10 cellular contexts compared by ENCODE assay signal in genomic region chr7:159012353-159013069, GRCh38.
DNase-seq lines count a peak whose midpoint lies in the region; TF ChIP-seq lines count a peak whose summit lies in the region.
"Had no signal": no experiment of that assay in that cellular context is flagged by ENCODE, and none has a peak within 500 bp of the region (broad histone marks: within the 10 kb centered on the region; RNA-seq: fewer than 3 reads in every experiment).

No MANE protein-coding gene starts in this region.

- 27% methylated on average over 12 of the region's 12 CpGs for WGBS in urinary bladder
- 76% methylated on average over 12 of the region's 12 CpGs for WGBS in smooth muscle cell (ENCODE audit: low lambda C conversion rate)

- H3K9ac ChIP-seq in smooth muscle cell (ENCODE audit: low read depth) = no peak overlapping the region

- H3K4me2 ChIP-seq in smooth muscle cell = no peak overlapping the region

- H3K36me3 ChIP-seq in urinary bladder (ENCODE audit: insufficient read depth) = no peaks in the 10 kb centered on the region
- no peaks in the 10 kb centered on the region for H3K36me3 ChIP-seq in smooth muscle cell (ENCODE audit: low read depth)
- H3K36me3 ChIP-seq: ovary had no signal

- H3K27me3 ChIP-seq in smooth muscle cell (ENCODE audit: low read depth) = no peaks in the 10 kb centered on the region
- H3K27me3 ChIP-seq: ovary had no signal

- no peaks in the 10 kb centered on the region for H3F3A ChIP-seq in smooth muscle cell (ENCODE audit: low read depth)

- no peaks in the 10 kb centered on the region for H4K20me1 ChIP-seq in smooth muscle cell (ENCODE audit: low read depth)

- TF ChIP-seq CTCF in smooth muscle cell (IDR thresholded peaks at IDR 0.05; ENCODE audit: borderline replicate concordance, insufficient read depth, poor library complexity, severe bottlenecking) = no peak

- DNase-seq in NCI-H748 (lab: John Stamatoyannopoulos, UW; ENCODE audit: unreplicated experiment) (peak; percentile 44), NCI-H748 treated with DMSO at 0.1 percent for 48 hours (lab: John Stamatoyannopoulos, UW) (no peak), dermis blood vessel endothelial cell (peak; percentile 10), midbrain (lab: John Stamatoyannopoulos, UW) (peak; percentile 68), smooth muscle cell (lab: John Stamatoyannopoulos, UW; ENCODE audit: unreplicated experiment) (no peak), GF-D8 (lab: John Stamatoyannopoulos, UW) (no peak)
- DNase-seq in stimulated activated CD4-positive, alpha-beta T cell treated with anti-CD3 and anti-CD28 coated beads, Interleukin-4, amount 100 ng/mL, for 1 hour = no peak

- H3K9me3 ChIP-seq in smooth muscle cell (replicated peaks; ENCODE audit: low read depth) = no peaks in the 10 kb centered on the region
- H3K9me3 ChIP-seq: ovary had no signal

- H3K27ac ChIP-seq in urinary bladder (ENCODE audit: low read depth) (peak overlapping the region; percentile 73), smooth muscle cell (ENCODE audit: low read depth) (no peak overlapping the region)
- H3K27ac ChIP-seq: SK-N-MC had no signal

- H3K4me3 ChIP-seq in urinary bladder (ENCODE audit: low read depth, low read length) (no peak overlapping the region), smooth muscle cell (no peak overlapping the region)
- H3K4me3 ChIP-seq: ovary, SK-N-MC had no signal

- no peaks in the 10 kb centered on the region for H3K79me2 ChIP-seq in smooth muscle cell (ENCODE audit: low read depth)

- no peak overlapping the region for H2AFZ ChIP-seq in smooth muscle cell (ENCODE audit: low read depth)

- H3K4me1 ChIP-seq in urinary bladder (ENCODE audit: insufficient read depth) (no peaks in the 10 kb centered on the region), smooth muscle cell (ENCODE audit: low read depth) (peaks cover 5% of the 10 kb centered on the region)

Comparison
In these comparisons a context has a peak if more than half of its experiments do, and no peak if none do; other contexts are left out.
1. DNase-seq: peak in NCI-H748 (single experiment), dermis blood vessel endothelial cell (single experiment) and midbrain (single experiment); none in NCI-H748 treated with DMSO at 0.1 percent for 48 hours (single experiment), smooth muscle cell (single experiment), GF-D8 (single experiment) and stimulated activated CD4-positive, alpha-beta T cell treated with anti-CD3 and anti-CD28 coated beads, Interleukin-4, amount 100 ng/mL, for 1 hour (single experiment).